8 cellular contexts compared by ENCODE assay signal in the genomic region with DNA sequence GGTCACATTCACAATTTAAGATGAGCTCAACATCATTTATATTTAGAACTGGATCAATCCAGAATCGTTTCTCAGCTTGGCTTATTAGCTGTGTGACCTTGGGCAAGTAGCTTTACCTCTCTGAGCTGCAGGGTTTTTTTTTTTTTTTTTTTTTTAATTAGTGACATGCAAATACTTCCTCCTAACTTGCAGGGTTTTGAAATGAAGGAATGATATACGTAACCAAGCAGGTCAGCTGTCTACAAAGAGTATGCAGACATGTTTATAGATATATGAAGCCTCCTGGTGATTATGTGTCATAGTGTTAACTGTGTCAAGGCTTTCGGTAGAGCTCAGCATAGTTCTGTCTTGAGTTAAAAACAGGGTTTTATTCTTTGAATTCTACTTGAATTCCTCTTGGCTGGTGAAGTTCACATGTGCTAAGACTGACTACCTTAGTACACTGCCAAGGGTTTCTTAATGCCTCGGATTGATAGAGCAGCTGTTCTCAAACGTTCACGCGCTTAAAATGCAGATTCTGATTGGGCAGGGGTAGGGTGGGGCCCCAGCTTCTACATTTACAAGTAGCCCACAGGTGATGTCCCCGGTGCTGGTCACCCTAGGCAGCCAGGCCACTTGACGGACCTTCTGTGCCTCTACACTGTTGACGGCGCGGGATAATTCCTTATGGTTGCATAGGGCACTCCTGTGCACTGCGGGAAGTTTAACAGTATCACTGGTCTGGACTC. TPM values are rescaled to one million over a fixed set of nuclear protein-coding genes. Genes with fewer than 3 reads are reported as not detected.
A peak's percentile ranks its signal among the peaks of the same experiment; 100 is the strongest.
DNase-seq lines count a peak whose midpoint lies in the region; ATAC-seq and TF ChIP-seq lines count a peak whose summit lies in the region.

No MANE protein-coding gene starts in this region.

- H3K27ac Mint-ChIP-seq in CD8-positive, alpha-beta memory T cell, result peak overlapping the region; percentile 86 to 98 (median 92)
- H3K27ac Mint-ChIP-seq in activated CD8-positive, alpha-beta T cell treated with anti-CD3 and anti-CD28 coated beads for 36 hours, result peak overlapping the region; percentile 83

- no peak for TF ChIP-seq CTCF in activated CD8-positive, alpha-beta T cell treated with anti-CD3 and anti-CD28 coated beads for 36 hours (IDR thresholded peaks at IDR 0.05)
- no peak for TF ChIP-seq CTCF in left ventricle myocardium inferior (IDR thresholded peaks at IDR 0.05; ENCODE audit: borderline replicate concordance)

- POLR2A ChIA-PET in CD8-positive, alpha-beta memory T cell (lab: Charles Lee), result interaction anchor here (0.5 to 0.6 kb wide), 2 partner anchors 511 to 1816 kb away, joined by 3 read pairs; no protein-coding TSS in a partner anchor
- POLR2A ChIA-PET in activated CD8-positive, alpha-beta T cell treated with anti-CD3 and anti-CD28 coated beads for 36 hours (lab: Charles Lee), result no interaction called here

- intact Hi-C loops in activated CD8-positive, alpha-beta T cell treated with anti-CD3 and anti-CD28 coated beads for 36 hours (cut with micrococcal nuclease), result no loop called here
- intact Hi-C loops in left ventricle myocardium inferior (cut with micrococcal nuclease), result no loop called here

- CTCF ChIA-PET in CD8-positive, alpha-beta memory T cell (lab: Charles Lee), result no interaction called here
- CTCF ChIA-PET in activated CD8-positive, alpha-beta T cell treated with anti-CD3 and anti-CD28 coated beads for 36 hours (lab: Charles Lee), result interaction anchor here (1.5 kb wide), 1 partner anchor 14 kb away, joined by 3 read pairs; no protein-coding TSS in a partner anchor

- no peaks in the 10 kb centered on the region for H3K9me3 ChIP-seq in CD8-positive, alpha-beta memory T cell (ENCODE audit: low read length)
- no peaks in the 10 kb centered on the region for H3K9me3 ChIP-seq in left ventricle myocardium inferior (replicated peaks)

- peaks cover 0 to 2% (median 0%) of the 10 kb centered on the region in 5 donors for H3K9me3 Mint-ChIP-seq in CD8-positive, alpha-beta memory T cell
- no peaks in the 10 kb centered on the region for H3K9me3 Mint-ChIP-seq in activated CD8-positive, alpha-beta T cell treated with anti-CD3 and anti-CD28 coated beads for 36 hours

- no peaks in the 10 kb centered on the region for H3K27me3 ChIP-seq in CD8-positive, alpha-beta memory T cell (ENCODE audit: insufficient read depth, low read length, poor library complexity, severe bottlenecking)
- no peaks in the 10 kb centered on the region for H3K27me3 ChIP-seq in left ventricle myocardium inferior (ENCODE audit: low read depth)

- peak overlapping the region; percentile 83 to 95 (median 91) for H3K4me3 Mint-ChIP-seq in CD8-positive, alpha-beta memory T cell
- peak overlapping the region; percentile 80 for H3K4me3 Mint-ChIP-seq in activated CD8-positive, alpha-beta T cell treated with anti-CD3 and anti-CD28 coated beads for 36 hours

- ATAC-seq in GM19395 (IDR thresholded peaks at IDR 0.05; ENCODE audit: unreplicated experiment) (peak; percentile 29), HG03378 (IDR thresholded peaks at IDR 0.05; ENCODE audit: unreplicated experiment) (peak; percentile 24)
- ATAC-seq in activated CD8-positive, alpha-beta T cell treated with anti-CD3 and anti-CD28 coated beads for 36 hours, result peak; percentile 11

- H3K27me3 Mint-ChIP-seq in CD8-positive, alpha-beta memory T cell, result peaks cover 0 to 4% of the 10 kb centered on the region in 2 donors
- no peaks in the 10 kb centered on the region for H3K27me3 Mint-ChIP-seq in activated CD8-positive, alpha-beta T cell treated with anti-CD3 and anti-CD28 coated beads for 36 hours

- no peaks in the 10 kb centered on the region for H3K36me3 ChIP-seq in CD8-positive, alpha-beta memory T cell (ENCODE audit: insufficient read depth, low read length)
- H3K36me3 ChIP-seq in left ventricle myocardium inferior, result no peaks in the 10 kb centered on the region

- DNase-seq in CD8-positive, alpha-beta memory T cell, result no peak
- peak; percentile 33 for DNase-seq in activated CD8-positive, alpha-beta T cell treated with anti-CD3 and anti-CD28 coated beads for 36 hours
- DNase-seq in left ventricle myocardium inferior (no peak), skeletal muscle cell (ENCODE audit: low read depth) (no peak), SW 1271 (lab: John Stamatoyannopoulos, UW) (no peak), dedifferentiated amniotic fluid mesenchymal stem cell (ENCODE audit: extremely low spot score) (no peak)

- H3K4me3 ChIP-seq in CD8-positive, alpha-beta memory T cell (ENCODE audit: low read length), result peak overlapping the region; percentile 69
- peak overlapping the region; percentile 82 for H3K4me3 ChIP-seq in left ventricle myocardium inferior
- peak overlapping the region; percentile 82 for H3K4me3 ChIP-seq in skeletal muscle cell (ENCODE audit: low read depth, low read length)

- peaks cover 24 to 43% (median 41%) of the 10 kb centered on the region in 3 donors for H3K4me1 Mint-ChIP-seq in CD8-positive, alpha-beta memory T cell
- H3K4me1 Mint-ChIP-seq in activated CD8-positive, alpha-beta T cell treated with anti-CD3 and anti-CD28 coated beads for 36 hours (ENCODE audit: low read depth), result peaks cover 23% of the 10 kb centered on the region

- peak overlapping the region; percentile 74 for H3K27ac ChIP-seq in CD8-positive, alpha-beta memory T cell (ENCODE audit: low read depth, low read length)
- peak overlapping the region; percentile 94 for H3K27ac ChIP-seq in left ventricle myocardium inferior (replicated peaks)

- peaks cover 0 to 9% (median 0%) of the 10 kb centered on the region in 3 donors for H3K36me3 Mint-ChIP-seq in CD8-positive, alpha-beta memory T cell
- H3K36me3 Mint-ChIP-seq in activated CD8-positive, alpha-beta T cell treated with anti-CD3 and anti-CD28 coated beads for 36 hours (ENCODE audit: low read depth), result no peaks in the 10 kb centered on the region

- no peaks in the 10 kb centered on the region for H3K4me1 ChIP-seq in CD8-positive, alpha-beta memory T cell (ENCODE audit: insufficient read depth, low read length)
- H3K4me1 ChIP-seq in left ventricle myocardium inferior, result peaks cover 8% of the 10 kb centered on the region

RNA-seq across cellular contexts. Expression of gene STS, which starts 0.6 kb away (rescaled TPM):
- 1 to 10 TPM; 1.9 to 2.1 TPM for total RNA-seq in CD8-positive, alpha-beta memory T cell
- polyA plus RNA-seq in CD8-positive, alpha-beta memory T cell, result 1.7 TPM
- under 1 TPM; 0.50 to 0.72 TPM for total RNA-seq in activated CD8-positive, alpha-beta T cell treated with anti-CD3 and anti-CD28 coated beads for 36 hours
- 5.3 TPM for total RNA-seq in left ventricle myocardium inferior

RNA-seq across cellular contexts. Expression of gene PUDP, which starts 1.1 kb away (rescaled TPM):
- total RNA-seq in CD8-positive, alpha-beta memory T cell, result 10 to 100 TPM; 23.2 to 26.2 TPM
- polyA plus RNA-seq in CD8-positive, alpha-beta memory T cell, result 18.0 TPM
- 10 to 100 TPM; 16.6 to 18.4 TPM for total RNA-seq in activated CD8-positive, alpha-beta T cell treated with anti-CD3 and anti-CD28 coated beads for 36 hours
- 27.1 TPM for total RNA-seq in left ventricle myocardium inferior
